In genomic region chr16:83952940-83953795, GRCh38 we compare ENCODE assay signal across 1 cellular context.
TF ChIP-seq lines count a peak whose summit lies in the region.

Gene OSGIN1 (plus strand): TSS chr16:83953240. CDS start chr16:83957672, 4,432 bp downstream.

TF ChIP-seq in K562, 482 proteins besides CTCF, POLR2A, EP300 and RAD21 (continued from another document and continues in another):
- TF ChIP-seq ZNF449 (CRISPR knock-in tag; IDR thresholded peaks at IDR 0.05) (no peak), ZNF431 (CRISPR knock-in tag; IDR thresholded peaks at IDR 0.05) (no peak), ZNF407 (IDR thresholded peaks at IDR 0.05; ENCODE audit: low read depth) (no peak), PHF21A (IDR thresholded peaks at IDR 0.05; ENCODE audit: borderline replicate concordance, low read depth) (no peak), ZNF655 (CRISPR knock-in tag; IDR thresholded peaks at IDR 0.05) (no peak), HCFC1 (IDR thresholded peaks at IDR 0.05; ENCODE audit: low read depth, low read length) (no peak), JUN (IDR thresholded peaks at IDR 0.05; ENCODE audit: borderline replicate concordance, low read depth, low read length) (peak; percentile 76), JUN (CRISPR knock-in tag; IDR thresholded peaks at IDR 0.05; ENCODE audit: borderline replicate concordance) (no peak), NELFE (IDR thresholded peaks at IDR 0.05; ENCODE audit: insufficient read depth, insufficient read length) (no peak), BRD9 (IDR thresholded peaks at IDR 0.05; ENCODE audit: low read depth, partially characterized antibody) (peak; percentile 17), ZNF778 (CRISPR knock-in tag; IDR thresholded peaks at IDR 0.05) (no peak), THRAP3 (IDR thresholded peaks at IDR 0.05; ENCODE audit: borderline replicate concordance) (no peak), ZBTB12 (CRISPR knock-in tag; IDR thresholded peaks at IDR 0.05) (no peak), MLX (CRISPR knock-in tag; conservative IDR thresholded peaks at IDR 0.05) (0 out of 4 replicates have a peak, but pooled peaks of 1 of the 2 experiments have one; percentile 15), ZFP1 (CRISPR knock-in tag; IDR thresholded peaks at IDR 0.05) (no peak), ZNF57 (CRISPR knock-in tag; IDR thresholded peaks at IDR 0.05) (peak; percentile 67; the same call in 1 of the 2 replicates), RUNX1 (IDR thresholded peaks at IDR 0.05; ENCODE audit: low read depth) (no peak), EGR1 (conservative IDR thresholded peaks at IDR 0.05) (peak; percentile 61), XRCC5 (IDR thresholded peaks at IDR 0.05; ENCODE audit: low read depth, low read length) (no peak), ETS2 (tag; IDR thresholded peaks at IDR 0.05; ENCODE audit: borderline replicate concordance, poor library complexity, severe bottlenecking) (no peak), SMAD2 (IDR thresholded peaks at IDR 0.05; ENCODE audit: low read depth, low read length) (no peak), KDM2B (CRISPR knock-in tag; IDR thresholded peaks at IDR 0.05) (no peak), ZSCAN29 (IDR thresholded peaks at IDR 0.05) (no peak), POLR2B (IDR thresholded peaks at IDR 0.05; ENCODE audit: low read depth, partially characterized antibody) (peak; percentile 81), PTTG1 (tag; IDR thresholded peaks at IDR 0.05; ENCODE audit: low read depth) (no peak), ZNF398 (CRISPR knock-in tag; IDR thresholded peaks at IDR 0.05) (no peak), ZNF384 (IDR thresholded peaks at IDR 0.05; ENCODE audit: low read depth, low read length) (peak; percentile 4; the same call in 1 of the 2 replicates), CEBPG (CRISPR knock-in tag; IDR thresholded peaks at IDR 0.05) (no peak), CEBPG (tag; conservative IDR thresholded peaks at IDR 0.05 in 1 of 2, IDR thresholded peaks at IDR 0.05 in 1 of 2) (peak in 1 of 2 experiments; percentile 9; a peak in 1 of 4 replicates), HNRNPUL1 (IDR thresholded peaks at IDR 0.05; ENCODE audit: low read length) (no peak), SMARCE1 (IDR thresholded peaks at IDR 0.05) (peak; percentile 59), ZNF140 (CRISPR knock-in tag; IDR thresholded peaks at IDR 0.05) (no peak), RNF2 (IDR thresholded peaks at IDR 0.05) (no peak), STAT5A (IDR thresholded peaks at IDR 0.05; ENCODE audit: borderline replicate concordance, low read length) (no peak), OTX1 (CRISPR knock-in tag; IDR thresholded peaks at IDR 0.05) (0 out of 2 replicates have a peak, but pooled peaks have one; percentile 21), USF1 (CRISPR knock-in tag; IDR thresholded peaks at IDR 0.05) (peak; percentile 67), HDAC1 (IDR thresholded peaks at IDR 0.05) (peak in 1 of 2 experiments; percentile 73; a peak in 2 of 4 replicates), ESRRA (IDR thresholded peaks at IDR 0.05; ENCODE audit: borderline replicate concordance, low read depth) (no peak; the same call in 1 of the 2 replicates), JUND (IDR thresholded peaks at IDR 0.05; ENCODE audit: borderline replicate concordance, low read depth, low read length) (peak; percentile 92), JUND (tag; IDR thresholded peaks at IDR 0.05; ENCODE audit: borderline replicate concordance, low read depth, low read length) (peak; percentile 88; the same call in 2 of the 3 replicates), HINFP (tag; conservative IDR thresholded peaks at IDR 0.05; ENCODE audit: low read depth) (no peak), CBX2 (IDR thresholded peaks at IDR 0.05; ENCODE audit: insufficient read depth, low read length, poor library complexity, severe bottlenecking) (no peak), KLF1 (tag; IDR thresholded peaks at IDR 0.05) (peak; percentile 61; the same call in 1 of the 2 replicates), SMAD1 (IDR thresholded peaks at IDR 0.05; ENCODE audit: low read depth, low read length, partially characterized antibody) (peak; percentile 53), MIER1 (IDR thresholded peaks at IDR 0.05; ENCODE audit: low read depth) (no peak), MAX (CRISPR knock-in tag; IDR thresholded peaks at IDR 0.05) (peak; percentile 98), SMAD4 (CRISPR knock-in tag; conservative IDR thresholded peaks at IDR 0.05) (no peak; the same call in 1 of the 2 replicates), ZNF133 (CRISPR knock-in tag; IDR thresholded peaks at IDR 0.05) (no peak), HNRNPL (IDR thresholded peaks at IDR 0.05; ENCODE audit: low read depth, low read length) (no peak), PRPF4 (IDR thresholded peaks at IDR 0.05; ENCODE audit: insufficient read depth, low read depth, low read length, poor library complexity, severe bottlenecking) (no peak), PHF8 (IDR thresholded peaks at IDR 0.05; ENCODE audit: borderline replicate concordance, low read length) (peak; percentile 71; the same call in 1 of the 2 replicates), SUPT5H (IDR thresholded peaks at IDR 0.05) (peak; percentile 92)
